Comparison of ENCODE assay signal across 8 cellular contexts in the genomic region with DNA sequence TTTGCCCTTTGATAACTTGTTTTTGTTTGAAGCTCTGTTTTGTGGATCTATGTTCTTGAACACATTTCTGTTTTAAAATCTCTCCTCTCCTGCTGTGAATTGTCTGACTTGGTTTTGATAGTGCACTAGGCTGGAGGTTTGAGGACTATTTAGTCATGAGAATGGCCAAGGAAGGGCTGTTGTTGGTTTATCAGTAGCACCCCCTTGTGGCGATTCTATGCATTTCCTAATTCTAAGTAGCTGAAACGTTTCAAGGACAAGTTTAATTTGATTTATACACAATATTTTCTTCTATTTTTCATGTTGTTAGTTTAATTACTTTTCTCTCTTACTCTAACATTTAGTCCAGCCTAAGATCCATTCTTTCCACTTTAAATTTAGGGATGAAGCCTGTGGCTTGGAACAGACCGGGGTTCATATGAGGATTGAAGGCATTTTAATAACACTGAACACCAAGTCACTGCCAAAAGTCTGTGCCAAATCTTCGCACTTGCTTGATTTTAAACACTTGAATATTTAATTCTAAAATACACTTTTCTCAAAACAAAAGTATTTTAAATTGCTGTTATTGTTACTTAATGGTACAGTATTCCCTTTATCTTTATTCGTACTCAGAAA.
A peak's percentile ranks its signal among the peaks of the same experiment; 100 is the strongest.
DNase-seq lines count a peak whose midpoint lies in the region; ATAC-seq, FAIRE-seq and TF ChIP-seq lines count a peak whose summit lies in the region.

No MANE protein-coding gene starts in this region.

- no peak overlapping the region for H4K5ac ChIP-seq in H1 (ENCODE audit: insufficient read length, low read depth, low read length)

- no peaks in the 10 kb centered on the region for H3K9me3 ChIP-seq in MM.1S (replicated peaks; ENCODE audit: insufficient read depth, low read length)
- H3K9me3 ChIP-seq in SJCRH30 (replicated peaks), result no peaks in the 10 kb centered on the region
- no peaks in the 10 kb centered on the region for H3K9me3 ChIP-seq in H1 (ENCODE audit: insufficient read depth in 2 of 2, low read depth in 1 of 2, low read length in 1 of 2)
- H3K9me3 ChIP-seq in mucosa of descending colon, result no peaks in the 10 kb centered on the region

- H3K4me2 ChIP-seq in MM.1S (ENCODE audit: low read depth, low read length) (no peak overlapping the region), H1 (ENCODE audit: insufficient read depth in 1 of 2, low read depth in 2 of 2, low read length in 2 of 2) (no peak overlapping the region)

- H3K79me2 ChIP-seq in MM.1S (ENCODE audit: low read length), result no peaks in the 10 kb centered on the region
- H3K79me2 ChIP-seq in H1 (ENCODE audit: control insufficient read depth in 1 of 2, insufficient read depth in 2 of 2, low read length in 2 of 2), result no peaks in the 10 kb centered on the region

- H3K36me3 ChIP-seq in MM.1S (replicated peaks; ENCODE audit: insufficient read depth, low read length) (no peaks in the 10 kb centered on the region), SJCRH30 (no peaks in the 10 kb centered on the region), H1 (ENCODE audit: control insufficient read depth in 2 of 4, insufficient read depth in 4 of 4, low read length in 3 of 4) (no peaks in the 10 kb centered on the region), mucosa of descending colon (ENCODE audit: low read depth) (no peaks in the 10 kb centered on the region)

- no peak overlapping the region for H3K4me3 ChIP-seq in MM.1S (ENCODE audit: low read length)
- no peak overlapping the region for H3K4me3 ChIP-seq in SJCRH30
- no peak overlapping the region for H3K4me3 ChIP-seq in H1 (ENCODE audit: extremely low read depth in 1 of 4, insufficient read depth in 2 of 4, low read depth in 3 of 4, low read length in 4 of 4)
- no peak overlapping the region for H3K4me3 ChIP-seq in mucosa of descending colon

- H3K14ac ChIP-seq in H1 (ENCODE audit: insufficient read length), result no peak overlapping the region

- FAIRE-seq in H1 (lab: Jason Lieb, UNC), result peak; percentile 84

- peak; percentile 86 for ATAC-seq in mucosa of descending colon

- H3K9ac ChIP-seq in MM.1S (ENCODE audit: low read length), result no peak overlapping the region
- no peak overlapping the region for H3K9ac ChIP-seq in H1 (replicated peaks in 1 of 4; ENCODE audit: extremely low read depth in 1 of 4, low read depth in 3 of 4, low read length in 3 of 4)

- H3K18ac ChIP-seq in H1 (ENCODE audit: extremely low read depth, low read length), result no peak overlapping the region

- H4K20me1 ChIP-seq in MM.1S (ENCODE audit: insufficient read depth, low read length), result no peaks in the 10 kb centered on the region
- H4K20me1 ChIP-seq in H1 (replicated peaks in 1 of 2; ENCODE audit: control insufficient read depth in 1 of 2, insufficient read depth in 2 of 2, low read length in 2 of 2), result no peaks in the 10 kb centered on the region

- H3K4me1 ChIP-seq in MM.1S (ENCODE audit: low read length) (no peaks in the 10 kb centered on the region), SJCRH30 (no peaks in the 10 kb centered on the region), H1 (replicated peaks in 1 of 4; ENCODE audit: control insufficient read depth in 3 of 4, insufficient read depth in 4 of 4, low read length in 3 of 4) (peaks cover 0 to 11% (median 0%) of the 10 kb centered on the region in 4 experiments; a peak in 2 of 7 replicates), mucosa of descending colon (ENCODE audit: low read depth) (no peaks in the 10 kb centered on the region)

- CTCF ChIA-PET in H1 (lab: Charles Lee; ENCODE audit: partially characterized antibody), result interaction anchor here (0.7 to 7.8 kb wide), 27 partner anchors 9 to 781 kb away, joined by 3 to 84 read pairs (median 3); no protein-coding TSS in a partner anchor

- no peak for TF ChIP-seq EP300 in H1 (IDR thresholded peaks at IDR 0.05; ENCODE audit: borderline replicate concordance in 1 of 2, low read depth in 2 of 2, low read length in 2 of 2)

- H3F3A ChIP-seq in MM.1S (ENCODE audit: insufficient read depth, low read length), result no peaks in the 10 kb centered on the region

- no peak overlapping the region for H3K56ac ChIP-seq in H1 (replicated peaks; ENCODE audit: insufficient read length, low read depth, low read length)

- peak; percentile 82 for TF ChIP-seq CTCF in MM.1S (IDR thresholded peaks at IDR 0.05; ENCODE audit: low read length)
- peak in 2 of 3 experiments; percentile 56 to 72; a peak in 3 of 4 replicates for TF ChIP-seq CTCF in H1 (IDR thresholded peaks at IDR 0.05; ENCODE audit: control extremely low read depth in 1 of 3, insufficient read depth in 1 of 3, low read depth in 1 of 3, low read length in 3 of 3)
- TF ChIP-seq CTCF in mucosa of descending colon (IDR thresholded peaks at IDR 0.05), result peak; percentile 19

- H2BK20ac ChIP-seq in H1 (ENCODE audit: low read length), result no peak overlapping the region

- DNase-seq in AG08396 (ENCODE audit: low spot score), result peak; percentile 65
- peak; percentile 38 for DNase-seq in GM04504 (ENCODE audit: low read depth)
- peak; percentile 52 for DNase-seq in HCEC 1CT
- DNase-seq in MM.1S, result peak; percentile 60
- peak; percentile 10 to 69 for DNase-seq in SJCRH30
- DNase-seq in H1 (ENCODE audit: low read depth in 1 of 2, low spot score in 2 of 2), result no peak
- DNase-seq in mucosa of descending colon, result peak in 1 of 3 donors; percentile 75
- DNase-seq in ureter (ENCODE audit: low spot score), result no peak

- H4K8ac ChIP-seq in H1 (ENCODE audit: extremely low read depth, insufficient read depth, low read length), result no peak overlapping the region

- no peak overlapping the region for H3K23ac ChIP-seq in H1 (ENCODE audit: insufficient read length)

- H2AFZ ChIP-seq in MM.1S (ENCODE audit: low read length) (no peak overlapping the region), H1 (ENCODE audit: low read length) (no peak overlapping the region)

- POLR2A ChIA-PET in H1 (lab: Charles Lee; ENCODE audit: partially characterized antibody), result no interaction called here

- H2BK120ac ChIP-seq in H1 (replicated peaks; ENCODE audit: low read depth, low read length), result no peak overlapping the region

- no peak overlapping the region for H4K91ac ChIP-seq in H1 (replicated peaks; ENCODE audit: insufficient read length, low read length)

- no peak overlapping the region for H3K4ac ChIP-seq in H1 (replicated peaks; ENCODE audit: insufficient read length, low read depth, low read length)

- WGBS in H1 (ENCODE audit: extremely low coverage in 1 of 2, insufficient coverage in 1 of 2, insufficient read length in 1 of 2, insufficient replicate concordance in 2 of 2, low coverage in 1 of 2, low lambda C conversion rate in 2 of 2, missing lambda C conversion rate in 1 of 2), 2 experiments, result 56% methylated on average over 5 of the region's 5 CpGs; no CpG with 5 or more reads in 1 of the 2 experiments

- no peak overlapping the region for H3K27ac ChIP-seq in MM.1S (ENCODE audit: low read length)
- no peak overlapping the region for H3K27ac ChIP-seq in SJCRH30
- H3K27ac ChIP-seq in H1 (ENCODE audit: low read depth, low read length), result no peak overlapping the region

- H3K79me1 ChIP-seq in H1 (ENCODE audit: low read depth, low read length), result no peaks in the 10 kb centered on the region

- no peak overlapping the region for H2AK5ac ChIP-seq in H1 (ENCODE audit: low read depth, low read length)

- TF ChIP-seq RAD21 in H1 (IDR thresholded peaks at IDR 0.05 in 1 of 2, conservative IDR thresholded peaks at IDR 0.05 in 1 of 2; ENCODE audit: low read depth in 2 of 2, low read length in 2 of 2), result peak; percentile 72 to 73

- no peak overlapping the region for H2BK5ac ChIP-seq in H1 (ENCODE audit: low read depth, low read length)

- no peaks in the 10 kb centered on the region for H3K9me2 ChIP-seq in MM.1S (replicated peaks; ENCODE audit: insufficient read depth, low read length)

- intact Hi-C loops in mucosa of descending colon (cut with DNase I, micrococcal nuclease), result loop anchor here in 1 of 2 donors (5.0 kb wide), 1 partner anchor 258 kb away; no protein-coding TSS in a partner anchor

- no peak overlapping the region for H2BK15ac ChIP-seq in H1 (ENCODE audit: low read length)

- no peak for TF ChIP-seq POLR2A in H1 (IDR thresholded peaks at IDR 0.05; ENCODE audit: control extremely low read depth in 1 of 2, low read depth in 2 of 2, low read length in 2 of 2)

- no peak overlapping the region for H2BK12ac ChIP-seq in H1 (ENCODE audit: low read depth, low read length)

- no peaks in the 10 kb centered on the region for H3K27me3 ChIP-seq in MM.1S (replicated peaks; ENCODE audit: insufficient read depth, low read length)
- H3K27me3 ChIP-seq in SJCRH30, result no peaks in the 10 kb centered on the region
- no peaks in the 10 kb centered on the region for H3K27me3 ChIP-seq in H1 (replicated peaks in 1 of 4; ENCODE audit: control insufficient read depth in 3 of 4, extremely low read depth in 1 of 4, insufficient read depth in 3 of 4, low read length in 3 of 4)

- H3K23me2 ChIP-seq in H1 (ENCODE audit: low read depth, low read length), result no peaks in the 10 kb centered on the region

TF ChIP-seq in H1, 55 proteins besides CTCF, POLR2A, EP300 and RAD21 (continues in another document):
- TF ChIP-seq CBX5 (IDR thresholded peaks at IDR 0.05; ENCODE audit: low read depth, low read length) (no peak), TBP (IDR thresholded peaks at IDR 0.05; ENCODE audit: low read depth, low read length) (no peak), FOSL1 (IDR thresholded peaks at IDR 0.05; ENCODE audit: insufficient read depth, low read depth, low read length) (no peak)
- TF ChIP-seq, protein P1, sequence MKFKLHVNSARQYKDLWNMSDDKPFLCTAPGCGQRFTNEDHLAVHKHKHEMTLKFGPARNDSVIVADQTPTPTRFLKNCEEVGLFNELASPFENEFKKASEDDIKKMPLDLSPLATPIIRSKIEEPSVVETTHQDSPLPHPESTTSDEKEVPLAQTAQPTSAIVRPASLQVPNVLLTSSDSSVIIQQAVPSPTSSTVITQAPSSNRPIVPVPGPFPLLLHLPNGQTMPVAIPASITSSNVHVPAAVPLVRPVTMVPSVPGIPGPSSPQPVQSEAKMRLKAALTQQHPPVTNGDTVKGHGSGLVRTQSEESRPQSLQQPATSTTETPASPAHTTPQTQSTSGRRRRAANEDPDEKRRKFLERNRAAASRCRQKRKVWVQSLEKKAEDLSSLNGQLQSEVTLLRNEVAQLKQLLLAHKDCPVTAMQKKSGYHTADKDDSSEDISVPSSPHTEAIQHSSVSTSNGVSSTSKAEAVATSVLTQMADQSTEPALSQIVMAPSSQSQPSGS (IDR thresholded peaks at IDR 0.05; ENCODE audit: low read length), result no peak
- TF ChIP-seq, protein P2, sequence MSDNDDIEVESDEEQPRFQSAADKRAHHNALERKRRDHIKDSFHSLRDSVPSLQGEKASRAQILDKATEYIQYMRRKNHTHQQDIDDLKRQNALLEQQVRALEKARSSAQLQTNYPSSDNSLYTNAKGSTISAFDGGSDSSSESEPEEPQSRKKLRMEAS (IDR thresholded peaks at IDR 0.05), result no peak
- TF ChIP-seq, protein P3, sequence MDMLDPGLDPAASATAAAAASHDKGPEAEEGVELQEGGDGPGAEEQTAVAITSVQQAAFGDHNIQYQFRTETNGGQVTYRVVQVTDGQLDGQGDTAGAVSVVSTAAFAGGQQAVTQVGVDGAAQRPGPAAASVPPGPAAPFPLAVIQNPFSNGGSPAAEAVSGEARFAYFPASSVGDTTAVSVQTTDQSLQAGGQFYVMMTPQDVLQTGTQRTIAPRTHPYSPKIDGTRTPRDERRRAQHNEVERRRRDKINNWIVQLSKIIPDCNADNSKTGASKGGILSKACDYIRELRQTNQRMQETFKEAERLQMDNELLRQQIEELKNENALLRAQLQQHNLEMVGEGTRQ (IDR thresholded peaks at IDR 0.05; ENCODE audit: low read length), result no peak

Comparison
In these comparisons a context has a peak if more than half of its experiments do, and no peak if none do; other contexts are left out.
1. DNase-seq: peak in AG08396 (single experiment), GM04504 (single experiment), HCEC 1CT (single experiment), MM.1S (single experiment) and SJCRH30 (2 of 2); none in H1 (0 of 2) and ureter (single experiment).
2. CTCF ChIP-seq: peak in every context shown above with its lines; median percentile 82 in MM.1S; 64 in H1; 19 in mucosa of descending colon.